Comparison of ENCODE assay signal across 8 cellular contexts in genomic region chr13:49247722-49248432, GRCh38. TPM values are rescaled to one million over a fixed set of nuclear protein-coding genes. Genes with fewer than 3 reads are reported as not detected.
DNase-seq lines count a peak whose midpoint lies in the region; ATAC-seq and TF ChIP-seq lines count a peak whose summit lies in the region.

Gene CDADC1 (plus strand): TSS chr13:49247925. CDS start chr13:49248038, 113 bp downstream.

- peaks cover 23% of the 10 kb centered on the region for H3K4me1 Mint-ChIP-seq in activated CD4-positive, alpha-beta T cell treated with anti-CD3 and anti-CD28 coated beads, Interleukin-2, amount 10 ng/mL, durations not matched to agents 24 days and 14 days

- peak within 1 kb of the TSS; percentile 96 for H3K27ac Mint-ChIP-seq in activated CD4-positive, alpha-beta T cell treated with anti-CD3 and anti-CD28 coated beads, Interleukin-2, amount 10 ng/mL, durations not matched to agents 24 days and 14 days

- ATAC-seq in HG03439 (IDR thresholded peaks at IDR 0.05; ENCODE audit: unreplicated experiment) (peak; percentile 98), left colon (peak; percentile 98)

- H3K27me3 Mint-ChIP-seq in activated CD4-positive, alpha-beta T cell treated with anti-CD3 and anti-CD28 coated beads, Interleukin-2, amount 10 ng/mL, durations not matched to agents 24 days and 14 days, result peaks cover 18% of the 10 kb centered on the region

- TF ChIP-seq POLR2A in GM19099 (IDR thresholded peaks at IDR 0.05; ENCODE audit: extremely low read depth, insufficient read length, low read depth), result peak; percentile 82

- peak within 1 kb of the TSS; percentile 84 for H3K4me3 ChIP-seq in coronary artery

- TF ChIP-seq CTCF in coronary artery (IDR thresholded peaks at IDR 0.05), result no peak

- peak within 1 kb of the TSS; percentile 89 to 94 for H3K27ac ChIP-seq in coronary artery

- peak within 1 kb of the TSS; percentile 91 for H3K4me3 Mint-ChIP-seq in activated CD4-positive, alpha-beta T cell treated with anti-CD3 and anti-CD28 coated beads, Interleukin-2, amount 10 ng/mL, durations not matched to agents 24 days and 14 days

- DNase-seq in Ammon's horn (ENCODE audit: low spot score) (peak; percentile 98), NCI-H526 treated with DMSO at 0.1 percent for 48 hours (lab: John Stamatoyannopoulos, UW) (peak; percentile 90), coronary artery (ENCODE audit: low spot score) (peak; percentile 99), left colon (peak; percentile 98 to 99)
- DNase-seq in activated CD4-positive, alpha-beta T cell treated with anti-CD3 and anti-CD28 coated beads, Interleukin-2, amount 10 ng/mL, durations not matched to agents 24 days and 14 days, result peak; percentile 98
- peak; percentile 92 for DNase-seq in stimulated activated CD4-positive, alpha-beta T cell treated with anti-CD3 and anti-CD28 coated beads, Interleukin-1b, Interleukin-23, amount 100 ng/mL, for 48 hours

- intact Hi-C loops in activated CD4-positive, alpha-beta T cell treated with anti-CD3 and anti-CD28 coated beads, Interleukin-2, amount 10 ng/mL, durations not matched to agents 24 days and 14 days (cut with micrococcal nuclease), result loop anchor here (1.0 to 10.0 kb wide), 7 partner anchors 10 to 359 kb away; partner anchors contain the start of genes CAB39L, FNDC3A, MLNR and SETDB2
- intact Hi-C loops in left colon (cut with DNase I, micrococcal nuclease), result no loop called here

- H3K36me3 Mint-ChIP-seq in activated CD4-positive, alpha-beta T cell treated with anti-CD3 and anti-CD28 coated beads, Interleukin-2, amount 10 ng/mL, durations not matched to agents 24 days and 14 days (ENCODE audit: low read depth), result peaks cover 11% of the 10 kb centered on the region

- no peaks in the 10 kb centered on the region for H3K9me3 Mint-ChIP-seq in activated CD4-positive, alpha-beta T cell treated with anti-CD3 and anti-CD28 coated beads, Interleukin-2, amount 10 ng/mL, durations not matched to agents 24 days and 14 days

RNA-seq across cellular contexts. Expression of gene CDADC1, which starts in this region (rescaled TPM):
- total RNA-seq in activated CD4-positive, alpha-beta T cell treated with anti-CD3 and anti-CD28 coated beads, Interleukin-2, amount 10 ng/mL, durations not matched to agents 24 days and 14 days, result 8.0 and 9.5 TPM in 2 replicates
- 1 to 10 TPM; 6.5 to 7.1 TPM for total RNA-seq in left colon

Comparison
In these comparisons a context has a peak if more than half of its experiments do, and no peak if none do; other contexts are left out.
1. Peak in every context shown above with its lines: DNase-seq, ATAC-seq, H3K4me3 ChIP-seq and H3K27ac ChIP-seq.